Comparison of ENCODE assay signal across 1 cellular context in the genomic region with DNA sequence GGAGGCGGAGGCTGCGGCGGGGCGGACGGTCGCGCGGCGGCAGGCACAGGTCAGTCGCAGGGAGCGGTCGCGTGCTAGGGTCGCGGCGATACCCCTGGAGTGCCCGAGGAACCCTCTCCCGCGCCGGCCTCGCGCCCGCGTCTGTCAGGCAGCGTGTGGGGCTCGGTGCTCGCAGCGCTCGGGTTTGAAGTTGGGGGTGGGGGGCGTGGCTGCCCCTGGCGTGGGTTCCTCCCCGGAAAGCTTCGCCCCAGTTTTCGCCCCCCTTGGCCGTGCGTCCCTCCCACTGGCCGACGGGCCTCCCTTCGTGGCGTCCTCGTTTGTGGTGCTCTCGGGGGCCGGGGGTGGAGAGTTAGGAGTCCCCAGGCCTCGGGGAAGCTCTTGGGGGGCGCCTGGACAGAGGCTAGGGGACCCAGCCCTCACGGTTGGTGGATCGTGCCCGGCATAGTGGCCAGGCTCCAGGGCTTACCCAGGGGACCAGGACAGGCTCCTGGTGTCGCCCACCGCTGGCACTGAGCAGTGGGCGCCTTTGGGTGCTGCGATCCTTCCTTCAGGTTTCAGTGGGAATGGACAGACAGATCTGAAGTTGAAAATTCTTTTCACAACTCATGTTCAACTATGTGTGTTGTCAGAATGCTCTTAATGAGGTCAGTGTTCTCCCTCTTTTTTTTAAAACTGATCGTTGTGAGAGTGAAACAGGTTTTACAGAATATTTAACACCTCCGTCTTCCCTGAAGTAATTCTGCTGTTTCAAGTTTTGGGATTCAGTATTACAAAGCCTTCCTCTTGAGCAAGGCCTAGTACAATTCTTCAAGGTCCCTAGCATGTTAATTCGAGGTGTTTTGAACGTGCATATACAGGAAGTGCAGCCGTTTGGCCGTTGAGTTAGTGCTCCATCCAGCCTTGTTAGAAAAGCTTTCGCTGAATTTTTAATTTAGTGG.
TF ChIP-seq lines count a peak whose summit lies in the region.

No MANE protein-coding gene starts in this region.

TF ChIP-seq in K562, 482 proteins besides CTCF, POLR2A, EP300 and RAD21 (continued from another document and continues in another):
- TF ChIP-seq, protein P1, sequence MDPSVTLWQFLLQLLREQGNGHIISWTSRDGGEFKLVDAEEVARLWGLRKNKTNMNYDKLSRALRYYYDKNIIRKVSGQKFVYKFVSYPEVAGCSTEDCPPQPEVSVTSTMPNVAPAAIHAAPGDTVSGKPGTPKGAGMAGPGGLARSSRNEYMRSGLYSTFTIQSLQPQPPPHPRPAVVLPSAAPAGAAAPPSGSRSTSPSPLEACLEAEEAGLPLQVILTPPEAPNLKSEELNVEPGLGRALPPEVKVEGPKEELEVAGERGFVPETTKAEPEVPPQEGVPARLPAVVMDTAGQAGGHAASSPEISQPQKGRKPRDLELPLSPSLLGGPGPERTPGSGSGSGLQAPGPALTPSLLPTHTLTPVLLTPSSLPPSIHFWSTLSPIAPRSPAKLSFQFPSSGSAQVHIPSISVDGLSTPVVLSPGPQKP (CRISPR knock-in tag; IDR thresholded peaks at IDR 0.05): no peak
- TF ChIP-seq NFATC3 (IDR thresholded peaks at IDR 0.05) (no peak), ZFPM2 (CRISPR knock-in tag; IDR thresholded peaks at IDR 0.05) (no peak), POLR2G (IDR thresholded peaks at IDR 0.05; ENCODE audit: low read depth, low read length) (peak; percentile 51; the same call in 1 of the 2 replicates), KDM2B (CRISPR knock-in tag; IDR thresholded peaks at IDR 0.05) (no peak), SRSF7 (optimal IDR thresholded peaks at IDR 0.05; ENCODE audit: low read depth, low read length) (no peak), TRIM24 (IDR thresholded peaks at IDR 0.05) (no peak), ARNT (IDR thresholded peaks at IDR 0.05) (no peak), SMAD4 (CRISPR knock-in tag; conservative IDR thresholded peaks at IDR 0.05) (peak; percentile 46), TBL1XR1 (IDR thresholded peaks at IDR 0.05; ENCODE audit: low read length in 2 of 2) (0 out of 4 replicates have a peak, but pooled peaks of 1 of the 2 experiments have one; percentile 10), SMARCA4 (IDR thresholded peaks at IDR 0.05) (no peak), KAT8 (IDR thresholded peaks at IDR 0.05; ENCODE audit: low read depth) (no peak), ZNF717 (CRISPR knock-in tag; IDR thresholded peaks at IDR 0.05) (no peak), MTA3 (IDR thresholded peaks at IDR 0.05; ENCODE audit: borderline replicate concordance) (peak; percentile 59; the same call in 1 of the 2 replicates), ZNF586 (CRISPR knock-in tag; conservative IDR thresholded peaks at IDR 0.05) (no peak), GTF2F1 (IDR thresholded peaks at IDR 0.05; ENCODE audit: low read depth, low read length) (no peak), ZSCAN29 (IDR thresholded peaks at IDR 0.05) (no peak), ZNF780A (CRISPR knock-in tag; IDR thresholded peaks at IDR 0.05) (no peak), NFE2 (IDR thresholded peaks at IDR 0.05; ENCODE audit: low read depth) (no peak), DIDO1 (tag; IDR thresholded peaks at IDR 0.05; ENCODE audit: low read depth) (no peak), LARP7 (IDR thresholded peaks at IDR 0.05) (no peak), POU5F1 (IDR thresholded peaks at IDR 0.05; ENCODE audit: borderline replicate concordance, low read depth, low read length, partially characterized antibody) (no peak), PTBP1 (IDR thresholded peaks at IDR 0.05; ENCODE audit: low read depth, low read length) (no peak), ZNF23 (CRISPR knock-in tag; IDR thresholded peaks at IDR 0.05) (no peak), ZBTB8A (IDR thresholded peaks at IDR 0.05; ENCODE audit: partially characterized antibody) (no peak), BMI1 (IDR thresholded peaks at IDR 0.05; ENCODE audit: low read length) (no peak), BRD9 (IDR thresholded peaks at IDR 0.05; ENCODE audit: low read depth, partially characterized antibody) (no peak), NFYB (IDR thresholded peaks at IDR 0.05; ENCODE audit: extremely low read depth, insufficient read length) (no peak), GTF2A2 (tag; IDR thresholded peaks at IDR 0.05) (no peak; the same call in 1 of the 2 replicates), CBX1 (IDR thresholded peaks at IDR 0.05; ENCODE audit: low read depth) (peak; percentile 75; the same call in 1 of the 2 replicates), TOE1 (IDR thresholded peaks at IDR 0.05; ENCODE audit: borderline replicate concordance) (no peak), TOE1 (CRISPR knock-in tag; IDR thresholded peaks at IDR 0.05; ENCODE audit: borderline replicate concordance, low read depth) (0 out of 2 replicates have a peak, but pooled peaks have one; percentile 73), ZNF274 (IDR thresholded peaks at IDR 0.05; ENCODE audit: borderline replicate concordance, low read depth, low read length) (no peak), ZNF76 (CRISPR knock-in tag; IDR thresholded peaks at IDR 0.05; ENCODE audit: borderline replicate concordance) (peak; percentile 74; the same call in 1 of the 2 replicates), ZNF583 (CRISPR knock-in tag; IDR thresholded peaks at IDR 0.05) (no peak), FOXJ2 (tag; IDR thresholded peaks at IDR 0.05) (no peak), L3MBTL2 (IDR thresholded peaks at IDR 0.05) (peak; percentile 14), EP400 (IDR thresholded peaks at IDR 0.05) (peak; percentile 48; the same call in 1 of the 2 replicates), ZNF354B (CRISPR knock-in tag; IDR thresholded peaks at IDR 0.05) (no peak), NR2C2 (CRISPR knock-in tag; IDR thresholded peaks at IDR 0.05) (no peak), NR2C2 (tag; IDR thresholded peaks at IDR 0.05) (no peak), HOXB6 (CRISPR knock-in tag; IDR thresholded peaks at IDR 0.05; ENCODE audit: borderline replicate concordance) (no peak), C11orf30 (IDR thresholded peaks at IDR 0.05; ENCODE audit: low read depth) (no peak), TARDBP (IDR thresholded peaks at IDR 0.05) (no peak), FOXM1 (IDR thresholded peaks at IDR 0.05; ENCODE audit: low read depth) (peak; percentile 38; the same call in 1 of the 2 replicates), FOXM1 (CRISPR knock-in tag; IDR thresholded peaks at IDR 0.05; ENCODE audit: low read depth) (no peak; the same call in 1 of the 2 replicates)
- TF ChIP-seq, protein P2, sequence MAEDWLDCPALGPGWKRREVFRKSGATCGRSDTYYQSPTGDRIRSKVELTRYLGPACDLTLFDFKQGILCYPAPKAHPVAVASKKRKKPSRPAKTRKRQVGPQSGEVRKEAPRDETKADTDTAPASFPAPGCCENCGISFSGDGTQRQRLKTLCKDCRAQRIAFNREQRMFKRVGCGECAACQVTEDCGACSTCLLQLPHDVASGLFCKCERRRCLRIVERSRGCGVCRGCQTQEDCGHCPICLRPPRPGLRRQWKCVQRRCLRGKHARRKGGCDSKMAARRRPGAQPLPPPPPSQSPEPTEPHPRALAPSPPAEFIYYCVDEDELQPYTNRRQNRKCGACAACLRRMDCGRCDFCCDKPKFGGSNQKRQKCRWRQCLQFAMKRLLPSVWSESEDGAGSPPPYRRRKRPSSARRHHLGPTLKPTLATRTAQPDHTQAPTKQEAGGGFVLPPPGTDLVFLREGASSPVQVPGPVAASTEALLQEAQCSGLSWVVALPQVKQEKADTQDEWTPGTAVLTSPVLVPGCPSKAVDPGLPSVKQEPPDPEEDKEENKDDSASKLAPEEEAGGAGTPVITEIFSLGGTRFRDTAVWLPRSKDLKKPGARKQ (CRISPR knock-in tag; IDR thresholded peaks at IDR 0.05): no peak
- TF ChIP-seq, protein P3, sequence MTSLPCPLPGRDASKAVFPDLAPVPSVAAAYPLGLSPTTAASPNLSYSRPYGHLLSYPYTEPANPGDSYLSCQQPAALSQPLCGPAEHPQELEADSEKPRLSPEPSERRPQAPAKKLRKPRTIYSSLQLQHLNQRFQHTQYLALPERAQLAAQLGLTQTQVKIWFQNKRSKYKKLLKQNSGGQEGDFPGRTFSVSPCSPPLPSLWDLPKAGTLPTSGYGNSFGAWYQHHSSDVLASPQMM (CRISPR knock-in tag; IDR thresholded peaks at IDR 0.05): no peak
- TF ChIP-seq, protein P4, sequence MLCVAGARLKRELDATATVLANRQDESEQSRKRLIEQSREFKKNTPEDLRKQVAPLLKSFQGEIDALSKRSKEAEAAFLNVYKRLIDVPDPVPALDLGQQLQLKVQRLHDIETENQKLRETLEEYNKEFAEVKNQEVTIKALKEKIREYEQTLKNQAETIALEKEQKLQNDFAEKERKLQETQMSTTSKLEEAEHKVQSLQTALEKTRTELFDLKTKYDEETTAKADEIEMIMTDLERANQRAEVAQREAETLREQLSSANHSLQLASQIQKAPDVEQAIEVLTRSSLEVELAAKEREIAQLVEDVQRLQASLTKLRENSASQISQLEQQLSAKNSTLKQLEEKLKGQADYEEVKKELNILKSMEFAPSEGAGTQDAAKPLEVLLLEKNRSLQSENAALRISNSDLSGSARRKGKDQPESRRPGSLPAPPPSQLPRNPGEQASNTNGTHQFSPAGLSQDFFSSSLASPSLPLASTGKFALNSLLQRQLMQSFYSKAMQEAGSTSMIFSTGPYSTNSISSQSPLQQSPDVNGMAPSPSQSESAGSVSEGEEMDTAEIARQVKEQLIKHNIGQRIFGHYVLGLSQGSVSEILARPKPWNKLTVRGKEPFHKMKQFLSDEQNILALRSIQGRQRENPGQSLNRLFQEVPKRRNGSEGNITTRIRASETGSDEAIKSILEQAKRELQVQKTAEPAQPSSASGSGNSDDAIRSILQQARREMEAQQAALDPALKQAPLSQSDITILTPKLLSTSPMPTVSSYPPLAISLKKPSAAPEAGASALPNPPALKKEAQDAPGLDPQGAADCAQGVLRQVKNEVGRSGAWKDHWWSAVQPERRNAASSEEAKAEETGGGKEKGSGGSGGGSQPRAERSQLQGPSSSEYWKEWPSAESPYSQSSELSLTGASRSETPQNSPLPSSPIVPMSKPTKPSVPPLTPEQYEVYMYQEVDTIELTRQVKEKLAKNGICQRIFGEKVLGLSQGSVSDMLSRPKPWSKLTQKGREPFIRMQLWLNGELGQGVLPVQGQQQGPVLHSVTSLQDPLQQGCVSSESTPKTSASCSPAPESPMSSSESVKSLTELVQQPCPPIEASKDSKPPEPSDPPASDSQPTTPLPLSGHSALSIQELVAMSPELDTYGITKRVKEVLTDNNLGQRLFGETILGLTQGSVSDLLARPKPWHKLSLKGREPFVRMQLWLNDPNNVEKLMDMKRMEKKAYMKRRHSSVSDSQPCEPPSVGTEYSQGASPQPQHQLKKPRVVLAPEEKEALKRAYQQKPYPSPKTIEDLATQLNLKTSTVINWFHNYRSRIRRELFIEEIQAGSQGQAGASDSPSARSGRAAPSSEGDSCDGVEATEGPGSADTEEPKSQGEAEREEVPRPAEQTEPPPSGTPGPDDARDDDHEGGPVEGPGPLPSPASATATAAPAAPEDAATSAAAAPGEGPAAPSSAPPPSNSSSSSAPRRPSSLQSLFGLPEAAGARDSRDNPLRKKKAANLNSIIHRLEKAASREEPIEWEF (CRISPR knock-in tag; IDR thresholded peaks at IDR 0.05): no peak
- TF ChIP-seq, protein P5, sequence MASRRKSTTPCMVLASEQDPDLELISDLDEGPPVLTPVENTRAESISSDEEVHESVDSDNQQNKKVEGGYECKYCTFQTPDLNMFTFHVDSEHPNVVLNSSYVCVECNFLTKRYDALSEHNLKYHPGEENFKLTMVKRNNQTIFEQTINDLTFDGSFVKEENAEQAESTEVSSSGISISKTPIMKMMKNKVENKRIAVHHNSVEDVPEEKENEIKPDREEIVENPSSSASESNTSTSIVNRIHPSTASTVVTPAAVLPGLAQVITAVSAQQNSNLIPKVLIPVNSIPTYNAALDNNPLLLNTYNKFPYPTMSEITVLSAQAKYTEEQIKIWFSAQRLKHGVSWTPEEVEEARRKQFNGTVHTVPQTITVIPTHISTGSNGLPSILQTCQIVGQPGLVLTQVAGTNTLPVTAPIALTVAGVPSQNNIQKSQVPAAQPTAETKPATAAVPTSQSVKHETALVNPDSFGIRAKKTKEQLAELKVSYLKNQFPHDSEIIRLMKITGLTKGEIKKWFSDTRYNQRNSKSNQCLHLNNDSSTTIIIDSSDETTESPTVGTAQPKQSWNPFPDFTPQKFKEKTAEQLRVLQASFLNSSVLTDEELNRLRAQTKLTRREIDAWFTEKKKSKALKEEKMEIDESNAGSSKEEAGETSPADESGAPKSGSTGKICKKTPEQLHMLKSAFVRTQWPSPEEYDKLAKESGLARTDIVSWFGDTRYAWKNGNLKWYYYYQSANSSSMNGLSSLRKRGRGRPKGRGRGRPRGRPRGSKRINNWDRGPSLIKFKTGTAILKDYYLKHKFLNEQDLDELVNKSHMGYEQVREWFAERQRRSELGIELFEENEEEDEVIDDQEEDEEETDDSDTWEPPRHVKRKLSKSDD (conservative IDR thresholded peaks at IDR 0.05; ENCODE audit: low read length): no peak
- TF ChIP-seq, protein P6, sequence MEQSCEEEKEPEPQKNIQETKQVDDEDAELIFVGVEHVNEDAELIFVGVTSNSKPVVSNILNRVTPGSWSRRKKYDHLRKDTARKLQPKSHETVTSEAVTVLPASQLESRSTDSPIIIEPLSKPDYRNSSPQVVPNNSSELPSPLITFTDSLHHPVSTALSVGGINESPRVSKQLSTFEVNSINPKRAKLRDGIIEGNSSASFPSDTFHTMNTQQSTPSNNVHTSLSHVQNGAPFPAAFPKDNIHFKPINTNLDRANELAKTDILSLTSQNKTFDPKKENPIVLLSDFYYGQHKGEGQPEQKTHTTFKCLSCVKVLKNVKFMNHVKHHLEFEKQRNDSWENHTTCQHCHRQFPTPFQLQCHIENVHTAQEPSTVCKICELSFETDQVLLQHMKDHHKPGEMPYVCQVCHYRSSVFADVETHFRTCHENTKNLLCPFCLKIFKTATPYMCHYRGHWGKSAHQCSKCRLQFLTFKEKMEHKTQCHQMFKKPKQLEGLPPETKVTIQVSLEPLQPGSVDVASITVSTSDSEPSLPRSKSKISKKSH (CRISPR knock-in tag; IDR thresholded peaks at IDR 0.05): no peak
- TF ChIP-seq, protein P7, sequence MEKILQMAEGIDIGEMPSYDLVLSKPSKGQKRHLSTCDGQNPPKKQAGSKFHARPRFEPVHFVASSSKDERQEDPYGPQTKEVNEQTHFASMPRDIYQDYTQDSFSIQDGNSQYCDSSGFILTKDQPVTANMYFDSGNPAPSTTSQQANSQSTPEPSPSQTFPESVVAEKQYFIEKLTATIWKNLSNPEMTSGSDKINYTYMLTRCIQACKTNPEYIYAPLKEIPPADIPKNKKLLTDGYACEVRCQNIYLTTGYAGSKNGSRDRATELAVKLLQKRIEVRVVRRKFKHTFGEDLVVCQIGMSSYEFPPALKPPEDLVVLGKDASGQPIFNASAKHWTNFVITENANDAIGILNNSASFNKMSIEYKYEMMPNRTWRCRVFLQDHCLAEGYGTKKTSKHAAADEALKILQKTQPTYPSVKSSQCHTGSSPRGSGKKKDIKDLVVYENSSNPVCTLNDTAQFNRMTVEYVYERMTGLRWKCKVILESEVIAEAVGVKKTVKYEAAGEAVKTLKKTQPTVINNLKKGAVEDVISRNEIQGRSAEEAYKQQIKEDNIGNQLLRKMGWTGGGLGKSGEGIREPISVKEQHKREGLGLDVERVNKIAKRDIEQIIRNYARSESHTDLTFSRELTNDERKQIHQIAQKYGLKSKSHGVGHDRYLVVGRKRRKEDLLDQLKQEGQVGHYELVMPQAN (IDR thresholded peaks at IDR 0.05; ENCODE audit: borderline replicate concordance): 0 out of 2 replicates have a peak, but pooled peaks have one; percentile 42
- TF ChIP-seq, protein P8, sequence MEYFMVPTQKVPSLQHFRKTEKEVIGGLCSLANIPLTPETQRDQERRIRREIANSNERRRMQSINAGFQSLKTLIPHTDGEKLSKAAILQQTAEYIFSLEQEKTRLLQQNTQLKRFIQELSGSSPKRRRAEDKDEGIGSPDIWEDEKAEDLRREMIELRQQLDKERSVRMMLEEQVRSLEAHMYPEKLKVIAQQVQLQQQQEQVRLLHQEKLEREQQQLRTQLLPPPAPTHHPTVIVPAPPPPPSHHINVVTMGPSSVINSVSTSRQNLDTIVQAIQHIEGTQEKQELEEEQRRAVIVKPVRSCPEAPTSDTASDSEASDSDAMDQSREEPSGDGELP (CRISPR knock-in tag; IDR thresholded peaks at IDR 0.05; ENCODE audit: borderline replicate concordance): no peak
